Comparison of ENCODE assay signal across 8 cellular contexts in the genomic region with DNA sequence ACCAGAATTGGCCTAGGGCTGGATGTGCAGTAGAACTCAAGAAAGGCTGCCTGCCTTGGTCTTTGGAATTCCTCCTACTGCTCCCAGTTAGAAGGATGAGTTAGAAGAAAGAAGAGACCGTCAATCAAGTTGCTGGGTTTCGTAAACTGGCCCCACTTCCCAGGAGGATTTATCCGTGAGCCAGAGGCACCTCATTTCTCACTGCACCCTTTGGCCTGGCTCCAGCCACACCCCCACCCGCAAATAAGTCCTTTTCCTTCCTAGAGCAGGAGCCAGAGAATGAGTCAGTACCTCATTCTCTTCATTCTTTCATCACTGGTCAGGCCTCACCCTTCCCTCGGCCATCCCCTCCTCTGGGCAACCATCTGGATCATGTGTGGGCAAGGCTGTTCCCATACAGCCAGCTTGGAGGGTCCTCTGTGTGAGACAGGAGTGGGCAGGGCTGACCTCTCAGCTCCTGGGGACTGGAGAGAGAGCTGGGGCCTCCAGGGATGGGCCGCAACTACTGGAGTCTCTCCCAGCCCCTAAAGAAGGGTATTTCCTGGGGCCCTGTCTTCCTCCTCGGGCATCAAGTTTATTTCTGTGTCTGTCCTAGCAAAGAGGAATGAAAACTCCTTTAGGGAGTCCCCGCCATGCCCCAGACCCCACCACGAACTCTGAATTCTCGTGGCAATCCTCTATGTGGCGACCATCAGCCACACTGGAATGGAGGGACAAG.
DNase-seq lines count a peak whose midpoint lies in the region; ATAC-seq, FAIRE-seq and TF ChIP-seq lines count a peak whose summit lies in the region.

No MANE protein-coding gene starts in this region.

- WGBS in heart left ventricle, 4 donors, result 67 to 75% (median 71%) methylated on average over 10 to 11 of the region's 11 CpGs
- WGBS in urinary bladder, result 58% methylated on average over 11 of the region's 11 CpGs

- no peak for TF ChIP-seq CTCF in heart left ventricle (IDR thresholded peaks at IDR 0.05)
- TF ChIP-seq CTCF in kidney (IDR thresholded peaks at IDR 0.05; ENCODE audit: borderline replicate concordance, extremely low read depth, insufficient read depth), result no peak
- TF ChIP-seq CTCF in GM13977 (IDR thresholded peaks at IDR 0.05; ENCODE audit: extremely low read depth, insufficient read depth, missing control alignments), result no peak

- in situ Hi-C loops in GM13977 (cut with MboI; ENCODE audit: low pct_unique_long_range_greater_than_20kb, low sequenced_read_pairs, unreplicated experiment), result no loop called here

- H3K36me3 ChIP-seq in heart left ventricle (no peaks in the 10 kb centered on the region), kidney (ENCODE audit: control insufficient read depth in 1 of 2, insufficient read depth in 2 of 2, low read length in 2 of 2) (no peaks in the 10 kb centered on the region), urinary bladder (ENCODE audit: insufficient read depth) (no peaks in the 10 kb centered on the region)

- H3K9ac ChIP-seq in kidney (ENCODE audit: low read length in 2 of 2), result no peak overlapping the region

- H3K4me3 ChIP-seq in heart left ventricle (no peak overlapping the region), kidney (ENCODE audit: low read length in 2 of 2) (no peak overlapping the region), urinary bladder (ENCODE audit: low read depth, low read length) (no peak overlapping the region)

- peaks cover 0 to 45% (median 11%) of the 10 kb centered on the region in 12 donors for H3K4me1 ChIP-seq in heart left ventricle
- H3K4me1 ChIP-seq in kidney (ENCODE audit: control insufficient read depth in 1 of 2, insufficient read depth in 1 of 2, low read depth in 1 of 2, low read length in 2 of 2), result no peaks in the 10 kb centered on the region
- no peaks in the 10 kb centered on the region for H3K4me1 ChIP-seq in urinary bladder (ENCODE audit: insufficient read depth)

- no peaks in the 10 kb centered on the region for H3K27me3 ChIP-seq in heart left ventricle

- intact Hi-C loops in heart left ventricle (cut with DNase I) (no loop called here), cardiac septum (cut with DNase I) (no loop called here), kidney (cut with DNase I) (no loop called here)

- no peaks in the 10 kb centered on the region for H3K9me3 ChIP-seq in heart left ventricle
- no peaks in the 10 kb centered on the region for H3K9me3 ChIP-seq in kidney (ENCODE audit: control insufficient read depth in 1 of 2, low read length in 2 of 2)

- FAIRE-seq in kidney (lab: Jason Lieb, UNC), result no peak

- peak in 3 of 4 donors; percentile 27 to 34 (median 28) for ATAC-seq in heart left ventricle

- no peak for TF ChIP-seq POLR2A in heart left ventricle (IDR thresholded peaks at IDR 0.05)

- DNase-seq in heart left ventricle (no peak), cardiac septum (ENCODE audit: low spot score) (no peak), amniotic stem cell (lab: John Stamatoyannopoulos, UW) (peak; percentile 90), kidney (peak; percentile 93), GM13977 (ENCODE audit: low spot score) (no peak), NCI-H2227 treated with DMSO at 0.1 percent for 48 hours (lab: John Stamatoyannopoulos, UW) (no peak), NCI-H1436 (lab: John Stamatoyannopoulos, UW) (no peak)

- H3K27ac ChIP-seq in heart left ventricle, result peak overlapping the region in 1 of 12 donors; percentile 15
- no peak overlapping the region for H3K27ac ChIP-seq in kidney (ENCODE audit: low read depth in 2 of 2, low read length in 2 of 2)
- H3K27ac ChIP-seq in urinary bladder (ENCODE audit: low read depth), result peak overlapping the region; percentile 46

Comparison
In these comparisons a context has a peak if more than half of its experiments do, and no peak if none do; other contexts are left out.
1. DNase-seq: peak in amniotic stem cell (single experiment) and kidney (single experiment); none in heart left ventricle (0 of 5), cardiac septum (single experiment), GM13977 (single experiment), NCI-H2227 treated with DMSO at 0.1 percent for 48 hours (single experiment) and NCI-H1436 (single experiment).